ENCODE assay signal across 7 cellular contexts in genomic region chr1:40385437-40386310, GRCh38. TPM values are rescaled to one million over a fixed set of nuclear protein-coding genes. Genes with fewer than 3 reads are reported as not detected.
DNase-seq lines count a peak whose midpoint lies in the region; ATAC-seq, FAIRE-seq and TF ChIP-seq lines count a peak whose summit lies in the region.

No MANE protein-coding gene starts in this region.

- peaks cover 69% of the 10 kb centered on the region for H3K36me3 Mint-ChIP-seq in dendritic cell treated with granulocyte-macrophage colony-stimulating factor and Interleukin-4, amounts not matched to agents 40 ng/mL and 50 ng/mL, for 4 days (ENCODE audit: low read depth)

- H3K9me3 ChIP-seq in pancreas, result no peaks in the 10 kb centered on the region

- H3K4me3 Mint-ChIP-seq in dendritic cell treated with granulocyte-macrophage colony-stimulating factor and Interleukin-4, amounts not matched to agents 40 ng/mL and 50 ng/mL, for 4 days, result peak overlapping the region; percentile 71

- FAIRE-seq in pancreas (lab: Jason Lieb, UNC) (no peak), urothelium cell line (lab: Jason Lieb, UNC) (no peak)

- H3K27me3 Mint-ChIP-seq in dendritic cell treated with granulocyte-macrophage colony-stimulating factor and Interleukin-4, amounts not matched to agents 40 ng/mL and 50 ng/mL, for 4 days, result no peaks in the 10 kb centered on the region

- no peaks in the 10 kb centered on the region for H3K9me3 Mint-ChIP-seq in dendritic cell treated with granulocyte-macrophage colony-stimulating factor and Interleukin-4, amounts not matched to agents 40 ng/mL and 50 ng/mL, for 4 days

- peak overlapping the region; percentile 39 to 87 (median 77) for H3K27ac ChIP-seq in pancreas

- TF ChIP-seq POLR2A in GM19193 (IDR thresholded peaks at IDR 0.05; ENCODE audit: extremely low read depth, insufficient read depth, insufficient read length), result peak; percentile 6

- intact Hi-C loops in dendritic cell treated with granulocyte-macrophage colony-stimulating factor and Interleukin-4, amounts not matched to agents 40 ng/mL and 50 ng/mL, for 4 days (cut with micrococcal nuclease), result loop anchor here (5.0 kb wide), 1 partner anchor 43 kb away; no protein-coding TSS in a partner anchor
- intact Hi-C loops in pancreas (cut with DNase I), result no loop called here

- H3K27ac Mint-ChIP-seq in dendritic cell treated with granulocyte-macrophage colony-stimulating factor and Interleukin-4, amounts not matched to agents 40 ng/mL and 50 ng/mL, for 4 days, result peak overlapping the region; percentile 99

- no peak for TF ChIP-seq CTCF in pancreas (IDR thresholded peaks at IDR 0.05)

- DNase-seq in T follicular helper cell (ENCODE audit: low read depth) (peak; percentile 69), pancreas (no peak), urothelium cell line (ENCODE audit: low spot score) (no peak), AG08395 (ENCODE audit: low spot score) (no peak)

- ATAC-seq in HG03066 (IDR thresholded peaks at IDR 0.05; ENCODE audit: low read depth, unreplicated experiment) (peak; percentile 54), pancreas (peak in 2 of 4 donors; percentile 5 to 7)

- 49 to 50% methylated on average over 4 of the region's 4 CpGs for WGBS in pancreas, 2 donors

- peaks cover 67 to 81% (median 69%) of the 10 kb centered on the region in 3 donors for H3K4me1 ChIP-seq in pancreas

- no peaks in the 10 kb centered on the region for H3K27me3 ChIP-seq in pancreas

- H3K4me1 Mint-ChIP-seq in dendritic cell treated with granulocyte-macrophage colony-stimulating factor and Interleukin-4, amounts not matched to agents 40 ng/mL and 50 ng/mL, for 4 days (ENCODE audit: low read depth), result peaks cover 88% of the 10 kb centered on the region

- H3K4me3 ChIP-seq in pancreas, result no peak overlapping the region

- no peaks in the 10 kb centered on the region for H3K36me3 ChIP-seq in pancreas

RNA-seq across cellular contexts. Expression of gene SMAP2, which starts 12.1 kb away (rescaled TPM):
- 10 to 100 TPM in 3 of 6 donors, 1 to 10 TPM in 3; 7.2 to 26.1 (median 12.3) TPM for total RNA-seq in pancreas
- 10 to 100 TPM in 1 of 2 donors, 1 to 10 TPM in 1; 9.6 to 19.0 TPM for polyA plus RNA-seq in pancreas
